Comparison of ENCODE assay signal across 8 cellular contexts in genomic region chr14:103385994-103386491, GRCh38. TPM values are rescaled to one million over a fixed set of nuclear protein-coding genes. Genes with fewer than 3 reads are reported as not detected.
DNase-seq lines count a peak whose midpoint lies in the region; ATAC-seq, FAIRE-seq and TF ChIP-seq lines count a peak whose summit lies in the region.

No MANE protein-coding gene starts in this region.

- no peaks in the 10 kb centered on the region for H3K9me3 Mint-ChIP-seq in Caco-2 (ENCODE audit: unreplicated experiment)

- H3K4me1 ChIP-seq in Caco-2 (peaks cover 9% of the 10 kb centered on the region; the same call in 1 of the 2 replicates), parathyroid adenoma (peaks cover 12% of the 10 kb centered on the region)

- H3K36me3 Mint-ChIP-seq in Caco-2 (ENCODE audit: insufficient read depth, unreplicated experiment): peaks cover 12% of the 10 kb centered on the region

- H2AFZ ChIP-seq in parathyroid adenoma: peak overlapping the region; percentile 94

- peaks cover 10% of the 10 kb centered on the region for H3K27me3 Mint-ChIP-seq in Caco-2 (ENCODE audit: insufficient read depth, unreplicated experiment)

- no peaks in the 10 kb centered on the region for H3K9me3 ChIP-seq in Caco-2
- H3K9me3 ChIP-seq in parathyroid adenoma (ENCODE audit: control insufficient read depth, low read length): no peaks in the 10 kb centered on the region

- TF ChIP-seq CTCF in Caco-2 (IDR thresholded peaks at IDR 0.05; ENCODE audit: insufficient read depth in 1 of 2, low read depth in 1 of 2, low read length in 1 of 2, severe bottlenecking in 1 of 2, unreplicated experiment in 1 of 2) (no peak), parathyroid adenoma (IDR thresholded peaks at IDR 0.05) (no peak)

- H3K36me3 ChIP-seq in Caco-2 (ENCODE audit: control insufficient read depth, insufficient read depth, low read length): no peaks in the 10 kb centered on the region
- H3K36me3 ChIP-seq in parathyroid adenoma (ENCODE audit: control insufficient read depth, insufficient read depth, low read length): no peaks in the 10 kb centered on the region

- no peaks in the 10 kb centered on the region for H3K27me3 ChIP-seq in Caco-2 (replicated peaks; ENCODE audit: control insufficient read depth, insufficient read depth, low read length)
- no peaks in the 10 kb centered on the region for H3K27me3 ChIP-seq in parathyroid adenoma (ENCODE audit: control insufficient read depth, insufficient read depth, low read length)

- peak overlapping the region; percentile 98 for H3K4me3 ChIP-seq in Caco-2 (ENCODE audit: low read depth, low read length)
- peak overlapping the region; percentile 91 for H3K4me3 ChIP-seq in parathyroid adenoma (ENCODE audit: low read depth, low read length)

- H3K27ac ChIP-seq in parathyroid adenoma: peak overlapping the region; percentile 94

- peak overlapping the region; percentile 83 for H3K4me2 ChIP-seq in parathyroid adenoma (ENCODE audit: low read length)

- H3K4me3 Mint-ChIP-seq in Caco-2 (ENCODE audit: unreplicated experiment): peak overlapping the region; percentile 90

- DNase-seq in Caco-2: peak in 1 of 2 experiments; percentile 30
- DNase-seq in H54 (ENCODE audit: insufficient read length, low spot score): no peak
- peak; percentile 33 for DNase-seq in NCI-H526 treated with DMSO at 0.1 percent for 48 hours (lab: John Stamatoyannopoulos, UW)
- peak; percentile 10 for DNase-seq in activated gamma-delta T cell treated with anti-CD3 and anti-CD28 coated beads, Interleukin-2, amount 50 U/mL, for 16 hours (ENCODE audit: low read depth)
- DNase-seq in glomerular visceral epithelial cell (ENCODE audit: extremely low spot score): peak; percentile 63
- DNase-seq in T1000 (lab: John Stamatoyannopoulos, UW): no peak

- POLR2A ChIA-PET in Caco-2 (lab: Charles Lee): no interaction called here

- H3K4me1 Mint-ChIP-seq in Caco-2 (ENCODE audit: low read depth, unreplicated experiment): peaks cover 6% of the 10 kb centered on the region

- TF ChIP-seq POLR2A in H54 (IDR thresholded peaks at IDR 0.05; ENCODE audit: low read depth, low read length): no peak

- H3K79me2 ChIP-seq in parathyroid adenoma: peaks cover 39% of the 10 kb centered on the region

- H3K9ac ChIP-seq in parathyroid adenoma: peak overlapping the region; percentile 87

- ATAC-seq in HG02981 (IDR thresholded peaks at IDR 0.05; ENCODE audit: unreplicated experiment): no peak

- FAIRE-seq in H54 (lab: Jason Lieb, UNC): peak; percentile 15

- intact Hi-C loops in Caco-2 (cut with micrococcal nuclease; ENCODE audit: unreplicated experiment): loop anchor here (5.0 kb wide), 1 partner anchor 34 kb away; no protein-coding TSS in a partner anchor

- CTCF ChIA-PET in Caco-2 (lab: Charles Lee): no interaction called here

- BruUV-seq in Caco-2 (replicated peaks; lab: Mats Ljungman, UMichigan): TSS peak; percentile 37

- H3K27ac Mint-ChIP-seq in Caco-2 (ENCODE audit: unreplicated experiment): peak overlapping the region; percentile 45

RNA-seq across cellular contexts. Expression of gene MARK3, which starts 0.8 kb away (rescaled TPM):
- 71.6 and 78.0 TPM in 2 replicates for total RNA-seq in Caco-2 (2022)

RNA-seq across cellular contexts. Expression of gene EIF5, which starts 52.0 kb away (rescaled TPM):
- total RNA-seq in Caco-2 (2022): 350 and 392 TPM in 2 replicates

Comparison
In these comparisons a context has a peak if more than half of its experiments do, and no peak if none do; other contexts are left out.
1. DNase-seq: peak in NCI-H526 treated with DMSO at 0.1 percent for 48 hours (single experiment), activated gamma-delta T cell treated with anti-CD3 and anti-CD28 coated beads, Interleukin-2, amount 50 U/mL, for 16 hours (single experiment) and glomerular visceral epithelial cell (single experiment); none in H54 (single experiment) and T1000 (single experiment).